ENCODE assay signal across 1 cellular context in genomic region chr12:66426696-66427095, GRCh38.
TF ChIP-seq lines count a peak whose summit lies in the region.

No MANE protein-coding gene starts in this region.

TF ChIP-seq in GM23338, 12 proteins besides CTCF, POLR2A, EP300 and RAD21:
- TF ChIP-seq, protein P1, sequence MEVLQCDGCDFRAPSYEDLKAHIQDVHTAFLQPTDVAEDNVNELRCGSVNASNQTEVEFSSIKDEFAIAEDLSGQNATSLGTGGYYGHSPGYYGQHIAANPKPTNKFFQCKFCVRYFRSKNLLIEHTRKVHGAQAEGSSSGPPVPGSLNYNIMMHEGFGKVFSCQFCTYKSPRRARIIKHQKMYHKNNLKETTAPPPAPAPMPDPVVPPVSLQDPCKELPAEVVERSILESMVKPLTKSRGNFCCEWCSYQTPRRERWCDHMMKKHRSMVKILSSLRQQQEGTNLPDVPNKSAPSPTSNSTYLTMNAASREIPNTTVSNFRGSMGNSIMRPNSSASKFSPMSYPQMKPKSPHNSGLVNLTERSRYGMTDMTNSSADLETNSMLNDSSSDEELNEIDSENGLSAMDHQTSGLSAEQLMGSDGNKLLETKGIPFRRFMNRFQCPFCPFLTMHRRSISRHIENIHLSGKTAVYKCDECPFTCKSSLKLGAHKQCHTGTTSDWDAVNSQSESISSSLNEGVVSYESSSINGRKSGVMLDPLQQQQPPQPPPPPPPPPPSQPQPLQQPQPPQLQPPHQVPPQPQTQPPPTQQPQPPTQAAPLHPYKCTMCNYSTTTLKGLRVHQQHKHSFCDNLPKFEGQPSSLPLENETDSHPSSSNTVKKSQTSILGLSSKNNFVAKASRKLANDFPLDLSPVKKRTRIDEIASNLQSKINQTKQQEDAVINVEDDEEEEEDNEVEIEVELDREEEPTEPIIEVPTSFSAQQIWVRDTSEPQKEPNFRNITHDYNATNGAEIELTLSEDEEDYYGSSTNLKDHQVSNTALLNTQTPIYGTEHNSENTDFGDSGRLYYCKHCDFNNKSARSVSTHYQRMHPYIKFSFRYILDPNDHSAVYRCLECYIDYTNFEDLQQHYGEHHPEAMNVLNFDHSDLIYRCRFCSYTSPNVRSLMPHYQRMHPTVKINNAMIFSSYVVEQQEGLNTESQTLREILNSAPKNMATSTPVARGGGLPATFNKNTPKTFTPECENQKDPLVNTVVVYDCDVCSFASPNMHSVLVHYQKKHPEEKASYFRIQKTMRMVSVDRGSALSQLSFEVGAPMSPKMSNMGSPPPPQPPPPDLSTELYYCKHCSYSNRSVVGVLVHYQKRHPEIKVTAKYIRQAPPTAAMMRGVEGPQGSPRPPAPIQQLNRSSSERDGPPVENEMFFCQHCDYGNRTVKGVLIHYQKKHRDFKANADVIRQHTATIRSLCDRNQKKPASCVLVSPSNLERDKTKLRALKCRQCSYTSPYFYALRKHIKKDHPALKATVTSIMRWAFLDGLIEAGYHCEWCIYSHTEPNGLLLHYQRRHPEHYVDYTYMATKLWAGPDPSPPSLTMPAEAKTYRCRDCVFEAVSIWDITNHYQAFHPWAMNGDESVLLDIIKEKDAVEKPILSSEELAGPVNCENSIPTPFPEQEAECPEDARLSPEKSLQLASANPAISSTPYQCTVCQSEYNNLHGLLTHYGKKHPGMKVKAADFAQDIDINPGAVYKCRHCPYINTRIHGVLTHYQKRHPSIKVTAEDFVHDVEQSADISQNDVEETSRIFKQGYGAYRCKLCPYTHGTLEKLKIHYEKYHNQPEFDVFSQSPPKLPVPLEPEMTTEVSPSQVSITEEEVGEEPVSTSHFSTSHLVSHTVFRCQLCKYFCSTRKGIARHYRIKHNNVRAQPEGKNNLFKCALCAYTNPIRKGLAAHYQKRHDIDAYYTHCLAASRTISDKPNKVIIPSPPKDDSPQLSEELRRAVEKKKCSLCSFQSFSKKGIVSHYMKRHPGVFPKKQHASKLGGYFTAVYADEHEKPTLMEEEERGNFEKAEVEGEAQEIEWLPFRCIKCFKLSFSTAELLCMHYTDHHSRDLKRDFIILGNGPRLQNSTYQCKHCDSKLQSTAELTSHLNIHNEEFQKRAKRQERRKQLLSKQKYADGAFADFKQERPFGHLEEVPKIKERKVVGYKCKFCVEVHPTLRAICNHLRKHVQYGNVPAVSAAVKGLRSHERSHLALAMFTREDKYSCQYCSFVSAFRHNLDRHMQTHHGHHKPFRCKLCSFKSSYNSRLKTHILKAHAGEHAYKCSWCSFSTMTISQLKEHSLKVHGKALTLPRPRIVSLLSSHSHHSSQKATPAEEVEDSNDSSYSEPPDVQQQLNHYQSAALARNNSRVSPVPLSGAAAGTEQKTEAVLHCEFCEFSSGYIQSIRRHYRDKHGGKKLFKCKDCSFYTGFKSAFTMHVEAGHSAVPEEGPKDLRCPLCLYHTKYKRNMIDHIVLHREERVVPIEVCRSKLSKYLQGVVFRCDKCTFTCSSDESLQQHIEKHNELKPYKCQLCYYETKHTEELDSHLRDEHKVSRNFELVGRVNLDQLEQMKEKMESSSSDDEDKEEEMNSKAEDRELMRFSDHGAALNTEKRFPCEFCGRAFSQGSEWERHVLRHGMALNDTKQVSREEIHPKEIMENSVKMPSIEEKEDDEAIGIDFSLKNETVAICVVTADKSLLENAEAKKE (CRISPR knock-in tag; IDR thresholded peaks at IDR 0.05): peak; percentile 37; the same call in 1 of the 2 replicates
- TF ChIP-seq NANOG (IDR thresholded peaks at IDR 0.05; ENCODE audit: borderline replicate concordance): no peak
